14 cellular contexts compared by ENCODE assay signal in genomic region chr12:110917467-110917866, GRCh38. TPM values are rescaled to one million over a fixed set of nuclear protein-coding genes. Genes with fewer than 3 reads are reported as not detected.
DNase-seq lines count a peak whose midpoint lies in the region; ATAC-seq and TF ChIP-seq lines count a peak whose summit lies in the region.
"Had no signal": no experiment of that assay in that cellular context is flagged by ENCODE, and none has a peak within 500 bp of the region (broad histone marks: within the 10 kb centered on the region; RNA-seq: fewer than 3 reads in every experiment).

No MANE protein-coding gene starts in this region.

- H3K36me3 ChIP-seq in HCT116 (ENCODE audit: control insufficient read depth in 1 of 2, insufficient read depth in 2 of 2, low read length in 2 of 2) (no peaks in the 10 kb centered on the region), gastrocnemius medialis (no peaks in the 10 kb centered on the region)
- H3K36me3 ChIP-seq: neutrophil had no signal

- peak overlapping the region; percentile 57; the same call in 1 of the 2 replicates for H3K27ac ChIP-seq in HCT116 (ENCODE audit: low read depth, low read length)
- H3K27ac ChIP-seq in gastrocnemius medialis = peak overlapping the region; percentile 17 to 86 (median 72)
- H3K27ac ChIP-seq: neutrophil had no signal

- peak; percentile 89 for ATAC-seq in HCT116
- no peak for ATAC-seq in gastrocnemius medialis

- BruUV-seq in HCT116 (replicated peaks; lab: Mats Ljungman, UMichigan) = no TSS peak

- TF ChIP-seq RAD21 in HCT116 (IDR thresholded peaks at IDR 0.05; ENCODE audit: low read depth) = no peak

- no peak for TF ChIP-seq POLR2A in HCT116 (IDR thresholded peaks at IDR 0.05; ENCODE audit: borderline replicate concordance, extremely low read depth, insufficient read depth, insufficient read length)
- TF ChIP-seq POLR2A in gastrocnemius medialis (IDR thresholded peaks at IDR 0.05) = no peak

- in situ Hi-C loops in gastrocnemius medialis (cut with MboI; ENCODE audit: low sequenced_read_pairs in 4 of 4) = no loop called here

- intact Hi-C loops in HCT116 (cut with micrococcal nuclease) (no loop called here), gastrocnemius medialis (cut with DNase I; ENCODE audit: low total_unique reads) (no loop called here), posterior vena cava (cut with DNase I) (no loop called here)

- H3K27me3 ChIP-seq in HCT116 (ENCODE audit: insufficient read depth, low read length) = no peaks in the 10 kb centered on the region
- H3K27me3 ChIP-seq in gastrocnemius medialis = no peaks in the 10 kb centered on the region

- peak overlapping the region; percentile 81 for H3K4me2 ChIP-seq in HCT116 (ENCODE audit: low read length)

- no peak overlapping the region for H3K27ac Mint-ChIP-seq in activated CD4-positive, alpha-beta T cell treated with anti-CD3 and anti-CD28 coated beads, Interleukin-2, amount 10 ng/mL, durations not matched to agents 7 days and 5 days
- H3K27ac Mint-ChIP-seq: activated CD4-positive, alpha-beta memory T cell treated with anti-CD3 and anti-CD28 coated beads, Interleukin-2, amount 10 ng/mL, durations not matched to agents 7 days and 5 days; activated naive CD8-positive, alpha-beta T cell had no signal

- H3K9ac ChIP-seq in HCT116 (ENCODE audit: low read length) = peak overlapping the region; percentile 61

- TF ChIP-seq CTCF in HCT116 (IDR thresholded peaks at IDR 0.05 in 2 of 3, conservative IDR thresholded peaks at IDR 0.05 in 1 of 3; ENCODE audit: borderline replicate concordance in 1 of 3, insufficient read depth in 1 of 3, low read depth in 2 of 3, low read length in 2 of 3) (no peak), epithelial cell of esophagus (IDR thresholded peaks at IDR 0.05; ENCODE audit: insufficient read depth, low read depth, low read length, missing control alignments) (no peak), gastrocnemius medialis (IDR thresholded peaks at IDR 0.05 in 4 of 5, conservative IDR thresholded peaks at IDR 0.05 in 1 of 5) (no peak)

- peaks cover 18 to 53% of the 10 kb centered on the region in 2 experiments for H3K4me1 ChIP-seq in HCT116 (ENCODE audit: control insufficient read depth in 1 of 2, insufficient read depth in 2 of 2, low read length in 2 of 2)
- H3K4me1 ChIP-seq in gastrocnemius medialis = peaks cover 4 to 28% of the 10 kb centered on the region in 2 donors

- H3K79me2 ChIP-seq in HCT116 (ENCODE audit: insufficient read depth, low read length) = no peaks in the 10 kb centered on the region

- RAD21 ChIA-PET in HCT116 (lab: Charles Lee; ENCODE audit: low non-redundant PET in 1 of 2, low total read pairs in 2 of 2, uncharacterized antibody in 2 of 2, unreplicated experiment in 2 of 2) = no interaction called here

- H3K4me3 Mint-ChIP-seq in activated CD4-positive, alpha-beta T cell treated with anti-CD3 and anti-CD28 coated beads, Interleukin-2, amount 10 ng/mL, durations not matched to agents 7 days and 5 days = no peak overlapping the region
- H3K4me3 Mint-ChIP-seq: activated CD4-positive, alpha-beta memory T cell treated with anti-CD3 and anti-CD28 coated beads, Interleukin-2, amount 10 ng/mL, durations not matched to agents 7 days and 5 days; activated naive CD8-positive, alpha-beta T cell had no signal

- no peaks in the 10 kb centered on the region for H3K9me3 Mint-ChIP-seq in activated CD4-positive, alpha-beta T cell treated with anti-CD3 and anti-CD28 coated beads, Interleukin-2, amount 10 ng/mL, durations not matched to agents 7 days and 5 days
- H3K9me3 Mint-ChIP-seq: activated CD4-positive, alpha-beta memory T cell treated with anti-CD3 and anti-CD28 coated beads, Interleukin-2, amount 10 ng/mL, durations not matched to agents 7 days and 5 days had no signal

- H3K9me3 ChIP-seq in HCT116 (ENCODE audit: control insufficient read depth in 1 of 2, insufficient read depth in 1 of 2, low read depth in 1 of 2, low read length in 2 of 2) (no peaks in the 10 kb centered on the region), gastrocnemius medialis (no peaks in the 10 kb centered on the region)
- H3K9me3 ChIP-seq: neutrophil had no signal

- peaks cover 10% of the 10 kb centered on the region for H3K27me3 Mint-ChIP-seq in activated CD4-positive, alpha-beta T cell treated with anti-CD3 and anti-CD28 coated beads, Interleukin-2, amount 10 ng/mL, durations not matched to agents 7 days and 5 days

- POLR2A ChIA-PET in HCT116 (lab: Charles Lee) = no interaction called here
- POLR2A ChIA-PET in activated CD4-positive, alpha-beta T cell treated with anti-CD3 and anti-CD28 coated beads, Interleukin-2, amount 10 ng/mL, durations not matched to agents 7 days and 5 days (lab: Charles Lee) = no interaction called here

- H3K36me3 Mint-ChIP-seq in activated CD4-positive, alpha-beta T cell treated with anti-CD3 and anti-CD28 coated beads, Interleukin-2, amount 10 ng/mL, durations not matched to agents 7 days and 5 days (ENCODE audit: low read depth) = no peaks in the 10 kb centered on the region
- H3K36me3 Mint-ChIP-seq: activated naive CD8-positive, alpha-beta T cell had no signal

- no peaks in the 10 kb centered on the region for H4K20me1 ChIP-seq in HCT116 (ENCODE audit: insufficient read depth)

- CTCF ChIA-PET in HCT116 (lab: Charles Lee) = interaction anchor here (1.2 kb wide), 1 partner anchor 24 kb away, joined by 3 read pairs; no protein-coding TSS in a partner anchor
- CTCF ChIA-PET in activated CD4-positive, alpha-beta T cell treated with anti-CD3 and anti-CD28 coated beads, Interleukin-2, amount 10 ng/mL, durations not matched to agents 7 days and 5 days (lab: Charles Lee) = no interaction called here

- DNase-seq in HCT116 (ENCODE audit: low read depth, low spot score) (peak; percentile 71), RKO (ENCODE audit: low spot score) (peak; percentile 32), epithelial cell of esophagus (ENCODE audit: low read depth) (peak; percentile 89), gastrocnemius medialis (no peak), posterior vena cava (ENCODE audit: low spot score) (no peak)
- DNase-seq in activated CD4-positive, alpha-beta T cell treated with anti-CD3 and anti-CD28 coated beads, Interleukin-2, amount 10 ng/mL, durations not matched to agents 7 days and 5 days = no peak
- no peak for DNase-seq in activated naive CD4-positive, alpha-beta T cell treated with Interleukin-2 at 50 U/mL for 16 hours
- DNase-seq: activated CD4-positive, alpha-beta memory T cell treated with anti-CD3 and anti-CD28 coated beads, Interleukin-2, amount 10 ng/mL, durations not matched to agents 7 days and 5 days; DMS153; NCI-H748 treated with DMSO at 0.1 percent for 48 hours; stimulated activated naive CD4-positive, alpha-beta T cell had no signal

- no peaks in the 10 kb centered on the region for H3K4me1 Mint-ChIP-seq in activated CD4-positive, alpha-beta T cell treated with anti-CD3 and anti-CD28 coated beads, Interleukin-2, amount 10 ng/mL, durations not matched to agents 7 days and 5 days
- H3K4me1 Mint-ChIP-seq: activated CD4-positive, alpha-beta memory T cell treated with anti-CD3 and anti-CD28 coated beads, Interleukin-2, amount 10 ng/mL, durations not matched to agents 7 days and 5 days had no signal

- H2AFZ ChIP-seq in HCT116 (ENCODE audit: low read depth, low read length, poor library complexity, severe bottlenecking) = peak overlapping the region; percentile 55

- H3K4me3 ChIP-seq in HCT116 (replicated peaks in 1 of 2; ENCODE audit: low read depth in 1 of 2, low read length in 2 of 2) = peak overlapping the region; percentile 9 to 46; a peak in 3 of 4 replicates
- H3K4me3 ChIP-seq in epithelial cell of esophagus (ENCODE audit: low read length) = no peak overlapping the region
- H3K4me3 ChIP-seq in gastrocnemius medialis = no peak overlapping the region

- no peaks in the 10 kb centered on the region for H3K9me2 ChIP-seq in HCT116 (ENCODE audit: insufficient read depth)

TF ChIP-seq in HCT116, 20 proteins besides CTCF, POLR2A, EP300 and RAD21:
- TF ChIP-seq ELF1 (IDR thresholded peaks at IDR 0.05; ENCODE audit: borderline replicate concordance, low read depth) = no peak
- TF ChIP-seq FOSL1 (IDR thresholded peaks at IDR 0.05; ENCODE audit: low read depth) = peak; percentile 55; the same call in 1 of the 2 replicates
- peak; percentile 0; the same call in 1 of the 2 replicates for TF ChIP-seq POLR2AphosphoS5 (IDR thresholded peaks at IDR 0.05; ENCODE audit: low read depth, low read length)
- peak; percentile 65 for TF ChIP-seq SP1 (IDR thresholded peaks at IDR 0.05; ENCODE audit: low read depth)
- TF ChIP-seq REST (IDR thresholded peaks at IDR 0.05; ENCODE audit: low read depth) = no peak
- TF ChIP-seq CBX3 (IDR thresholded peaks at IDR 0.05; ENCODE audit: low read depth) = peak; percentile 57; the same call in 1 of the 2 replicates
- TF ChIP-seq JUND (IDR thresholded peaks at IDR 0.05) = peak; percentile 50; the same call in 1 of the 2 replicates

RNA-seq across cellular contexts. Expression of gene MYL2, which starts 2.9 kb away (rescaled TPM):
- total RNA-seq in HCT116 (2021; ENCODE audit: unreplicated experiment) (0.39 TPM), gastrocnemius medialis (1,000 to 10,000 TPM in 3 of 4 donors, 100 to 1,000 TPM in 1; 817 to 5,649 (median 2,775) TPM), posterior vena cava (not detected)
- polyA plus RNA-seq in HCT116 (2012) = 1.3 and 2.3 TPM in 2 replicates
- not detected for total RNA-seq in activated CD4-positive, alpha-beta T cell treated with anti-CD3 and anti-CD28 coated beads, Interleukin-2, amount 10 ng/mL, durations not matched to agents 7 days and 5 days
- total RNA-seq: activated CD4-positive, alpha-beta memory T cell treated with anti-CD3 and anti-CD28 coated beads, Interleukin-2, amount 10 ng/mL, durations not matched to agents 7 days and 5 days; T-helper 1 cell treated with Interleukin-12 subunit alpha and Interleukin-12 subunit beta and Interleukin-4 antibody, amounts not matched to agents 30 ng/mL and 1 ng/mL, for 36 hours had no signal

Comparison
In these comparisons a context has a peak if more than half of its experiments do, and no peak if none do; other contexts are left out.
1. DNase-seq: peak in HCT116 (single experiment), RKO (single experiment) and epithelial cell of esophagus (single experiment); none in gastrocnemius medialis (0 of 2), activated CD4-positive, alpha-beta T cell treated with anti-CD3 and anti-CD28 coated beads, Interleukin-2, amount 10 ng/mL, durations not matched to agents 7 days and 5 days (single experiment), posterior vena cava (single experiment) and activated naive CD4-positive, alpha-beta T cell treated with Interleukin-2 at 50 U/mL for 16 hours (single experiment).
2. H3K4me3 ChIP-seq: peak in HCT116 (2 of 2); none in epithelial cell of esophagus (single experiment) and gastrocnemius medialis (0 of 4).
3. RNA of gene MYL2, which starts 2.9 kb away (total RNA-seq): 817 to 5,649 TPM in gastrocnemius medialis; not detected in posterior vena cava, 0.39 TPM in HCT116 (single experiment) and not detected in activated CD4-positive, alpha-beta T cell treated with anti-CD3 and anti-CD28 coated beads, Interleukin-2, amount 10 ng/mL, durations not matched to agents 7 days and 5 days; every median in the first group is over 100 times any median in the second.